Comparison of ENCODE assay signal across 8 cellular contexts in genomic region chr6:138774370-138774769, GRCh38. TPM values are rescaled to one million over a fixed set of nuclear protein-coding genes. Genes with fewer than 3 reads are reported as not detected.
DNase-seq lines count a peak whose midpoint lies in the region; ATAC-seq, FAIRE-seq and TF ChIP-seq lines count a peak whose summit lies in the region.

No MANE protein-coding gene starts in this region.

- H3K4me3 ChIP-seq in A549 (peak overlapping the region; percentile 71), colonic mucosa (peak overlapping the region; percentile 69), muscle layer of colon (ENCODE audit: low read depth in 1 of 2, low read length in 2 of 2) (peak overlapping the region; percentile 89 to 97)
- peak overlapping the region; percentile 97 for H3K4me3 ChIP-seq in Jurkat, Clone E6-1 (ENCODE audit: low read length)

- TF ChIP-seq CTCF in A549 (IDR thresholded peaks at IDR 0.05) (no peak), colonic mucosa (IDR thresholded peaks at IDR 0.05) (no peak)

- no peak for TF ChIP-seq POLR2A in A549 (IDR thresholded peaks at IDR 0.05; ENCODE audit: low read length)

- no peak for DNase-seq in A549 (ENCODE audit: low read depth in 1 of 2, low spot score in 1 of 2)
- no peak for DNase-seq in Jurkat, Clone E6-1 (ENCODE audit: low read depth, low spot score)
- DNase-seq in colonic mucosa: no peak
- no peak for DNase-seq in kidney tubule cell (ENCODE audit: low spot score)

- ATAC-seq in A549 (no peak), GM19397 (IDR thresholded peaks at IDR 0.05; ENCODE audit: unreplicated experiment) (no peak), HG03342 (IDR thresholded peaks at IDR 0.05; ENCODE audit: unreplicated experiment) (no peak), GM21619 (IDR thresholded peaks at IDR 0.05; ENCODE audit: unreplicated experiment) (no peak)

- H3K9ac ChIP-seq in colonic mucosa (ENCODE audit: low read depth in 2 of 2, low read length in 2 of 2) (peak overlapping the region in 1 of 2 donors; percentile 94), muscle layer of colon (ENCODE audit: low read length) (peak overlapping the region; percentile 79)

- FAIRE-seq in A549 (lab: Jason Lieb, UNC): no peak

- H3K27ac ChIP-seq in A549 (no peak overlapping the region; a peak in 1 of 6 replicates), colonic mucosa (no peak overlapping the region), muscle layer of colon (ENCODE audit: low read depth, low read length) (peak overlapping the region; percentile 94)

- TF ChIP-seq EP300 in A549 (IDR thresholded peaks at IDR 0.05): no peak

- H3K9me3 ChIP-seq in A549 (no peaks in the 10 kb centered on the region), colonic mucosa (no peaks in the 10 kb centered on the region), muscle layer of colon (ENCODE audit: low read length) (no peaks in the 10 kb centered on the region)

- CTCF ChIA-PET in A549 (lab: Yijun Ruan, JAX): no interaction called here

- H3K36me3 ChIP-seq in colonic mucosa (no peaks in the 10 kb centered on the region), muscle layer of colon (ENCODE audit: insufficient read depth, low read length) (peaks cover 5% of the 10 kb centered on the region)

- TF ChIP-seq RAD21 in A549 (conservative IDR thresholded peaks at IDR 0.05 in 1 of 2, IDR thresholded peaks at IDR 0.05 in 1 of 2): no peak

- POLR2A ChIA-PET in A549 (lab: Yijun Ruan, JAX): no interaction called here

- intact Hi-C loops in colonic mucosa (cut with DNase I): loop anchor here (10.0 kb wide), 1 partner anchor 350 kb away; no protein-coding TSS in a partner anchor

- H3K27me3 ChIP-seq in colonic mucosa (no peaks in the 10 kb centered on the region), muscle layer of colon (ENCODE audit: control insufficient read depth in 1 of 2, insufficient read depth in 2 of 2, low read length in 2 of 2) (no peaks in the 10 kb centered on the region)

- peaks cover 5% of the 10 kb centered on the region; the same call in 1 of the 3 replicates for H3K4me1 ChIP-seq in A549
- H3K4me1 ChIP-seq in colonic mucosa: peaks cover 5% of the 10 kb centered on the region
- peaks cover 14% of the 10 kb centered on the region for H3K4me1 ChIP-seq in muscle layer of colon (ENCODE audit: insufficient read depth, low read length)

- H3K4me2 ChIP-seq in A549: peak overlapping the region; percentile 74

- WGBS in A549 (ENCODE audit: missing lambda C conversion rate): 25% methylated on average over 3 of the region's 3 CpGs

TF ChIP-seq in A549, 52 proteins besides CTCF, POLR2A, EP300 and RAD21:
- no peak for TF ChIP-seq MYC (IDR thresholded peaks at IDR 0.05; ENCODE audit: borderline replicate concordance, low read length)
- TF ChIP-seq HDAC2 (IDR thresholded peaks at IDR 0.05): no peak
- TF ChIP-seq E2F6 (IDR thresholded peaks at IDR 0.05; ENCODE audit: borderline replicate concordance, low read depth): no peak
- no peak for TF ChIP-seq HEYL (CRISPR knock-in tag; IDR thresholded peaks at IDR 0.05)
- no peak for TF ChIP-seq BHLHE40 (IDR thresholded peaks at IDR 0.05; ENCODE audit: low read depth, low read length)
- TF ChIP-seq, protein P1, sequence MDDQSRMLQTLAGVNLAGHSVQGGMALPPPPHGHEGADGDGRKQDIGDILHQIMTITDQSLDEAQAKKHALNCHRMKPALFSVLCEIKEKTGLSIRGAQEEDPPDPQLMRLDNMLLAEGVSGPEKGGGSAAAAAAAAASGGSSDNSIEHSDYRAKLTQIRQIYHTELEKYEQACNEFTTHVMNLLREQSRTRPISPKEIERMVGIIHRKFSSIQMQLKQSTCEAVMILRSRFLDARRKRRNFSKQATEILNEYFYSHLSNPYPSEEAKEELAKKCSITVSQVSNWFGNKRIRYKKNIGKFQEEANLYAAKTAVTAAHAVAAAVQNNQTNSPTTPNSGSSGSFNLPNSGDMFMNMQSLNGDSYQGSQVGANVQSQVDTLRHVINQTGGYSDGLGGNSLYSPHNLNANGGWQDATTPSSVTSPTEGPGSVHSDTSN (IDR thresholded peaks at IDR 0.05): no peak
- TF ChIP-seq NR3C1 (IDR thresholded peaks at IDR 0.05): no peak
- TF ChIP-seq HOXB5 (CRISPR knock-in tag; IDR thresholded peaks at IDR 0.05): no peak
- TF ChIP-seq FOSL2 (IDR thresholded peaks at IDR 0.05): no peak
- TF ChIP-seq FOSL2 (CRISPR knock-in tag; IDR thresholded peaks at IDR 0.05): no peak
- no peak for TF ChIP-seq PHF8 (IDR thresholded peaks at IDR 0.05; ENCODE audit: borderline replicate concordance, low read depth)
- TF ChIP-seq, protein P2, sequence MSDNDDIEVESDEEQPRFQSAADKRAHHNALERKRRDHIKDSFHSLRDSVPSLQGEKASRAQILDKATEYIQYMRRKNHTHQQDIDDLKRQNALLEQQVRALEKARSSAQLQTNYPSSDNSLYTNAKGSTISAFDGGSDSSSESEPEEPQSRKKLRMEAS (IDR thresholded peaks at IDR 0.05): no peak
- no peak for TF ChIP-seq NFE2L2 (conservative IDR thresholded peaks at IDR 0.05; ENCODE audit: low read length)
- no peak for TF ChIP-seq CHD2 (IDR thresholded peaks at IDR 0.05; ENCODE audit: low read length, partially characterized antibody)
- no peak for TF ChIP-seq MAZ (IDR thresholded peaks at IDR 0.05; ENCODE audit: borderline replicate concordance, low read depth, low read length)
- TF ChIP-seq JUN (IDR thresholded peaks at IDR 0.05): no peak
- TF ChIP-seq, protein P3, sequence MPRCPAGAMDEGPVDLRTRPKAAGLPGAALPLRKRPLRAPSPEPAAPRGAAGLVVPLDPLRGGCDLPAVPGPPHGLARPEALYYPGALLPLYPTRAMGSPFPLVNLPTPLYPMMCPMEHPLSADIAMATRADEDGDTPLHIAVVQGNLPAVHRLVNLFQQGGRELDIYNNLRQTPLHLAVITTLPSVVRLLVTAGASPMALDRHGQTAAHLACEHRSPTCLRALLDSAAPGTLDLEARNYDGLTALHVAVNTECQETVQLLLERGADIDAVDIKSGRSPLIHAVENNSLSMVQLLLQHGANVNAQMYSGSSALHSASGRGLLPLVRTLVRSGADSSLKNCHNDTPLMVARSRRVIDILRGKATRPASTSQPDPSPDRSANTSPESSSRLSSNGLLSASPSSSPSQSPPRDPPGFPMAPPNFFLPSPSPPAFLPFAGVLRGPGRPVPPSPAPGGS (IDR thresholded peaks at IDR 0.05): no peak
TF ChIP-seq in A549: peak in this region for 0.

RNA-seq across cellular contexts. Expression of gene CCDC28A, which starts 0.8 kb away (rescaled TPM):
- polyA plus RNA-seq in A549 (2011; rRNA removed) (17.5 and 23.0 TPM in 2 replicates), A549 (2017; fragmentation: RNase III; extraction: RNeasy Plus Mini Kit Qiagen cat#74134 plus additional on column Dnase treatment) (8.4 to 11.6 TPM (median 9.0 TPM) in 3 replicates)
- 5.2 and 5.5 TPM in 2 replicates for polyA plus RNA-seq in A549 (2012; cell fraction: cytosol; rRNA removed)
- 1.4 and 2.6 TPM in 2 replicates for polyA plus RNA-seq in A549 (2012; cell fraction: nucleus; rRNA removed)
- polyA minus RNA-seq in A549 (2011; rRNA and poly(A)+ RNA removed): 2.6 and 5.2 TPM in 2 replicates
- polyA plus RNA-seq in Jurkat, Clone E6-1 (2012; ENCODE audit: insufficient read depth, insufficient read length): 30.9 TPM
- total RNA-seq in colonic mucosa: 10 to 100 TPM; 13.3 to 30.7 TPM

RNA-seq across cellular contexts. Expression of gene ECT2L, which starts 21.5 kb away (rescaled TPM):
- 0.01 and 0.05 TPM in 2 replicates for polyA plus RNA-seq in A549 (2011; rRNA removed)
- polyA plus RNA-seq in A549 (2012; cell fraction: cytosol; rRNA removed): not detected in 2 replicates
- not detected in 2 replicates for polyA plus RNA-seq in A549 (2012; cell fraction: nucleus; rRNA removed)
- not detected in 3 replicates for polyA plus RNA-seq in A549 (2017; fragmentation: RNase III; extraction: RNeasy Plus Mini Kit Qiagen cat#74134 plus additional on column Dnase treatment)
- not detected in 2 replicates for polyA minus RNA-seq in A549 (2011; rRNA and poly(A)+ RNA removed)
- polyA plus RNA-seq in Jurkat, Clone E6-1 (2012; ENCODE audit: insufficient read depth, insufficient read length): not detected
- total RNA-seq in colonic mucosa: not detected
